1 cellular context compared by ENCODE assay signal in genomic region chr18:464311-464659, GRCh38.
TF ChIP-seq lines count a peak whose summit lies in the region.

No MANE protein-coding gene starts in this region.

TF ChIP-seq in GM12878, 131 proteins besides CTCF, POLR2A, EP300 and RAD21 (continued from another document):
- TF ChIP-seq, protein P1, sequence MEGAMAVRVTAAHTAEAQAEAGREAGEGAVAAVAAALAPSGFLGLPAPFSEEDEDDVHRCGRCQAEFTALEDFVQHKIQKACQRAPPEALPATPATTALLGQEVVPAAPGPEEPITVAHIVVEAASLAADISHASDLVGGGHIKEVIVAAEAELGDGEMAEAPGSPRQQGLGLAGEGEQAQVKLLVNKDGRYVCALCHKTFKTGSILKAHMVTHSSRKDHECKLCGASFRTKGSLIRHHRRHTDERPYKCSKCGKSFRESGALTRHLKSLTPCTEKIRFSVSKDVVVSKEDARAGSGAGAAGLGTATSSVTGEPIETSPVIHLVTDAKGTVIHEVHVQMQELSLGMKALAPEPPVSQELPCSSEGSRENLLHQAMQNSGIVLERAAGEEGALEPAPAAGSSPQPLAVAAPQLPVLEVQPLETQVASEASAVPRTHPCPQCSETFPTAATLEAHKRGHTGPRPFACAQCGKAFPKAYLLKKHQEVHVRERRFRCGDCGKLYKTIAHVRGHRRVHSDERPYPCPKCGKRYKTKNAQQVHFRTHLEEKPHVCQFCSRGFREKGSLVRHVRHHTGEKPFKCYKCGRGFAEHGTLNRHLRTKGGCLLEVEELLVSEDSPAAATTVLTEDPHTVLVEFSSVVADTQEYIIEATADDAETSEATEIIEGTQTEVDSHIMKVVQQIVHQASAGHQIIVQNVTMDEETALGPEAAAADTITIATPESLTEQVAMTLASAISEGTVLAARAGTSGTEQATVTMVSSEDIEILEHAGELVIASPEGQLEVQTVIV (IDR thresholded peaks at IDR 0.05; ENCODE audit: borderline replicate concordance, partially characterized antibody): no peak
- no peak for TF ChIP-seq SREBF1 (IDR thresholded peaks at IDR 0.05; ENCODE audit: low read length)
- TF ChIP-seq TCF3 (IDR thresholded peaks at IDR 0.05; ENCODE audit: borderline replicate concordance, insufficient read depth, low read depth, low read length): no peak
- TF ChIP-seq TAF1 (IDR thresholded peaks at IDR 0.05; ENCODE audit: borderline replicate concordance, low read depth, low read length): no peak
- TF ChIP-seq, protein P2, sequence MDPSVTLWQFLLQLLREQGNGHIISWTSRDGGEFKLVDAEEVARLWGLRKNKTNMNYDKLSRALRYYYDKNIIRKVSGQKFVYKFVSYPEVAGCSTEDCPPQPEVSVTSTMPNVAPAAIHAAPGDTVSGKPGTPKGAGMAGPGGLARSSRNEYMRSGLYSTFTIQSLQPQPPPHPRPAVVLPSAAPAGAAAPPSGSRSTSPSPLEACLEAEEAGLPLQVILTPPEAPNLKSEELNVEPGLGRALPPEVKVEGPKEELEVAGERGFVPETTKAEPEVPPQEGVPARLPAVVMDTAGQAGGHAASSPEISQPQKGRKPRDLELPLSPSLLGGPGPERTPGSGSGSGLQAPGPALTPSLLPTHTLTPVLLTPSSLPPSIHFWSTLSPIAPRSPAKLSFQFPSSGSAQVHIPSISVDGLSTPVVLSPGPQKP (IDR thresholded peaks at IDR 0.05; ENCODE audit: low read depth, low read length): no peak
